In the genomic region with DNA sequence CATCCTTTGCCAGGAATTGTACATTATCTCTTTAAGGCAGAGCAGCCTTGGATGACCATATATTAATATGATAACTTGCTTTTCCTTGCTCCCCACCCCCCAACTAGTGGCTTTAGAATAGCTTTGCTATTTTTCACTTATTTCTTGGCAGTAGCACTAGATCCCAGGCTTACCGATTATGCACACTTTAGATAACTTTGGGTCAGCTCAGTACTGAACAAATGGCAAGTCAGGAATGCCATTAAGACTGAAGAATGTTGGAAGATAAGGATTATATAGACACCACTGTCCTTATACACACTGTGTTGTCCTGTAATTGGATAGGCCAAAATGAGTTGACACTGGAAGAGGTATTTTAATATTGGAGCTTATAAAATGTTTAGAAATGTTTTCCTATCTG, we compare ENCODE assay signal across 2 cellular contexts.
TF ChIP-seq lines count a peak whose summit lies in the region.

No MANE protein-coding gene starts in this region.

TF ChIP-seq in IMR-90, 13 proteins besides CTCF, POLR2A, EP300 and RAD21 (continued from another document):
- no peak for TF ChIP-seq USF2 (IDR thresholded peaks at IDR 0.05; ENCODE audit: low read depth, low read length)
- TF ChIP-seq SMC3 (IDR thresholded peaks at IDR 0.05; ENCODE audit: low read depth, low read length), result no peak
- TF ChIP-seq RCOR1 (IDR thresholded peaks at IDR 0.05; ENCODE audit: insufficient replicate concordance, low read length), result no peak
- no peak for TF ChIP-seq BHLHE40 (IDR thresholded peaks at IDR 0.05; ENCODE audit: low read depth, low read length)
- TF ChIP-seq ELK1 (IDR thresholded peaks at IDR 0.05; ENCODE audit: borderline replicate concordance, low read depth, low read length), result no peak
- TF ChIP-seq MAFK (IDR thresholded peaks at IDR 0.05; ENCODE audit: low read depth, low read length), result no peak
- TF ChIP-seq CHD1 (IDR thresholded peaks at IDR 0.05; ENCODE audit: low read depth, low read length), result no peak

TF ChIP-seq in SK-N-SH treated with all-trans-retinoic acid at 6 μM for 48 hours, 23 proteins besides CTCF, POLR2A, EP300 and RAD21:
- TF ChIP-seq, protein P1, sequence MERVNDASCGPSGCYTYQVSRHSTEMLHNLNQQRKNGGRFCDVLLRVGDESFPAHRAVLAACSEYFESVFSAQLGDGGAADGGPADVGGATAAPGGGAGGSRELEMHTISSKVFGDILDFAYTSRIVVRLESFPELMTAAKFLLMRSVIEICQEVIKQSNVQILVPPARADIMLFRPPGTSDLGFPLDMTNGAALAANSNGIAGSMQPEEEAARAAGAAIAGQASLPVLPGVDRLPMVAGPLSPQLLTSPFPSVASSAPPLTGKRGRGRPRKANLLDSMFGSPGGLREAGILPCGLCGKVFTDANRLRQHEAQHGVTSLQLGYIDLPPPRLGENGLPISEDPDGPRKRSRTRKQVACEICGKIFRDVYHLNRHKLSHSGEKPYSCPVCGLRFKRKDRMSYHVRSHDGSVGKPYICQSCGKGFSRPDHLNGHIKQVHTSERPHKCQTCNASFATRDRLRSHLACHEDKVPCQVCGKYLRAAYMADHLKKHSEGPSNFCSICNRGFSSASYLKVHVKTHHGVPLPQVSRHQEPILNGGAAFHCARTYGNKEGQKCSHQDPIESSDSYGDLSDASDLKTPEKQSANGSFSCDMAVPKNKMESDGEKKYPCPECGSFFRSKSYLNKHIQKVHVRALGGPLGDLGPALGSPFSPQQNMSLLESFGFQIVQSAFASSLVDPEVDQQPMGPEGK (CRISPR knock-in tag; IDR thresholded peaks at IDR 0.05; ENCODE audit: borderline replicate concordance), result peak; percentile 57; the same call in 1 of the 2 replicates
- TF ChIP-seq ESRRG (CRISPR knock-in tag; IDR thresholded peaks at IDR 0.05) (no peak), CREB5 (CRISPR knock-in tag; IDR thresholded peaks at IDR 0.05; ENCODE audit: low read depth) (0 out of 2 replicates have a peak, but pooled peaks have one; percentile 8), ISL1 (CRISPR knock-in tag; IDR thresholded peaks at IDR 0.05) (peak; percentile 98), CSDC2 (CRISPR knock-in tag; IDR thresholded peaks at IDR 0.05) (no peak)
